ENCODE assay signal across 8 cellular contexts in genomic region chr15:84588053-84588874, GRCh38. TPM values are rescaled to one million over a fixed set of nuclear protein-coding genes. Genes with fewer than 3 reads are reported as not detected.
A peak's percentile ranks its signal among the peaks of the same experiment; 100 is the strongest.
DNase-seq lines count a peak whose midpoint lies in the region; FAIRE-seq and TF ChIP-seq lines count a peak whose summit lies in the region.

No MANE protein-coding gene starts in this region.

- peak; percentile 67 for DNase-seq in H54 (ENCODE audit: insufficient read length, low spot score)
- DNase-seq in RPMI7951 (ENCODE audit: low read depth) = peak; percentile 79
- peak; percentile 78 for DNase-seq in activated T-helper 1 cell treated with anti-CD3 and anti-CD28 coated beads, Interleukin-12 subunit alpha, Interleukin-12 subunit beta, Interleukin-2, Interleukin-4 antibody, amounts not matched to agents 30 ng/mL and 10 ng/mL and 1 ng/mL, durations not matched to agents 14 hours and 24 hours and 36 hours (ENCODE audit: low spot score)
- peak; percentile 55 for DNase-seq in fibroblast of the conjunctiva (ENCODE audit: low read depth)

- H3K4me1 Mint-ChIP-seq in activated T-helper 1 cell treated with anti-CD3 and anti-CD28 coated beads, Interleukin-12 subunit alpha, Interleukin-12 subunit beta, Interleukin-2, Interleukin-4 antibody, amounts not matched to agents 30 ng/mL and 10 ng/mL and 1 ng/mL, durations not matched to agents 14 hours and 24 hours and 36 hours (ENCODE audit: low read depth) = peaks cover 7% of the 10 kb centered on the region

- H2AFZ ChIP-seq in neuron (ENCODE audit: low read depth, low read length) = no peak overlapping the region

- H3K4me3 Mint-ChIP-seq in activated T-helper 1 cell treated with anti-CD3 and anti-CD28 coated beads, Interleukin-12 subunit alpha, Interleukin-12 subunit beta, Interleukin-2, Interleukin-4 antibody, amounts not matched to agents 30 ng/mL and 10 ng/mL and 1 ng/mL, durations not matched to agents 14 hours and 24 hours and 36 hours = peak overlapping the region; percentile 62

- TF ChIP-seq CTCF in DOHH2 (IDR thresholded peaks at IDR 0.05; ENCODE audit: low read depth, low read length, poor library complexity, severe bottlenecking) = peak; percentile 59
- peak; percentile 81 for TF ChIP-seq CTCF in LNCAP (IDR thresholded peaks at IDR 0.05)

- no peaks in the 10 kb centered on the region for H4K20me1 ChIP-seq in DOHH2 (ENCODE audit: control insufficient read depth, insufficient read depth, low read depth, low read length)

- no peak for TF ChIP-seq POLR2A in H54 (IDR thresholded peaks at IDR 0.05; ENCODE audit: low read depth, low read length)

- H3K36me3 Mint-ChIP-seq in activated T-helper 1 cell treated with anti-CD3 and anti-CD28 coated beads, Interleukin-12 subunit alpha, Interleukin-12 subunit beta, Interleukin-2, Interleukin-4 antibody, amounts not matched to agents 30 ng/mL and 10 ng/mL and 1 ng/mL, durations not matched to agents 14 hours and 24 hours and 36 hours (ENCODE audit: low read depth) = no peaks in the 10 kb centered on the region

- FAIRE-seq in H54 (lab: Jason Lieb, UNC) = peak; percentile 50

- H3K9ac ChIP-seq in stomach smooth muscle (ENCODE audit: low read length in 2 of 2) = peak overlapping the region in 1 of 2 donors; percentile 50

- peaks cover 7% of the 10 kb centered on the region for H3K4me1 ChIP-seq in DOHH2 (ENCODE audit: control insufficient read depth, low read length)
- peaks cover 19% of the 10 kb centered on the region for H3K4me1 ChIP-seq in neuron (ENCODE audit: insufficient read depth, low read length)
- peaks cover 3% of the 10 kb centered on the region for H3K4me1 ChIP-seq in stomach smooth muscle (ENCODE audit: control insufficient read depth, insufficient read depth, low read length)

- no peak overlapping the region for H3K27ac ChIP-seq in DOHH2 (ENCODE audit: low read depth, low read length)
- no peak overlapping the region for H3K27ac ChIP-seq in stomach smooth muscle (ENCODE audit: low read length)

- H3K9me3 Mint-ChIP-seq in activated T-helper 1 cell treated with anti-CD3 and anti-CD28 coated beads, Interleukin-12 subunit alpha, Interleukin-12 subunit beta, Interleukin-2, Interleukin-4 antibody, amounts not matched to agents 30 ng/mL and 10 ng/mL and 1 ng/mL, durations not matched to agents 14 hours and 24 hours and 36 hours = no peaks in the 10 kb centered on the region

- H3K36me3 ChIP-seq in DOHH2 (ENCODE audit: control insufficient read depth, low read length) = no peaks in the 10 kb centered on the region
- H3K36me3 ChIP-seq in neuron (ENCODE audit: insufficient read depth, low read length) = no peaks in the 10 kb centered on the region
- H3K36me3 ChIP-seq in stomach smooth muscle (ENCODE audit: control insufficient read depth in 2 of 2, insufficient read depth in 2 of 2, low read length in 2 of 2) = no peaks in the 10 kb centered on the region

- no peaks in the 10 kb centered on the region for H3K9me2 ChIP-seq in DOHH2 (replicated peaks; ENCODE audit: control insufficient read depth, low read length)

- intact Hi-C loops in activated T-helper 1 cell treated with anti-CD3 and anti-CD28 coated beads, Interleukin-12 subunit alpha, Interleukin-12 subunit beta, Interleukin-2, Interleukin-4 antibody, amounts not matched to agents 30 ng/mL and 10 ng/mL and 1 ng/mL, durations not matched to agents 14 hours and 24 hours and 36 hours (cut with micrococcal nuclease) = loop anchor here (1.0 to 10.0 kb wide), 8 partner anchors 10 to 577 kb away; partner anchors contain the start of gene WDR73

- peaks cover 21% of the 10 kb centered on the region for H3K27me3 Mint-ChIP-seq in activated T-helper 1 cell treated with anti-CD3 and anti-CD28 coated beads, Interleukin-12 subunit alpha, Interleukin-12 subunit beta, Interleukin-2, Interleukin-4 antibody, amounts not matched to agents 30 ng/mL and 10 ng/mL and 1 ng/mL, durations not matched to agents 14 hours and 24 hours and 36 hours (ENCODE audit: insufficient read depth)

- H3K79me2 ChIP-seq in DOHH2 (ENCODE audit: control insufficient read depth, low read length) = no peaks in the 10 kb centered on the region

- H3K4me3 ChIP-seq in DOHH2 (ENCODE audit: low read length) (peak overlapping the region; percentile 39; the same call in 1 of the 2 replicates), neuron (ENCODE audit: low read length) (peak overlapping the region; percentile 21), stomach smooth muscle (ENCODE audit: low read length in 2 of 2) (peak overlapping the region; percentile 50 to 62)

- H3K27ac Mint-ChIP-seq in activated T-helper 1 cell treated with anti-CD3 and anti-CD28 coated beads, Interleukin-12 subunit alpha, Interleukin-12 subunit beta, Interleukin-2, Interleukin-4 antibody, amounts not matched to agents 30 ng/mL and 10 ng/mL and 1 ng/mL, durations not matched to agents 14 hours and 24 hours and 36 hours = no peak overlapping the region

- H3F3A ChIP-seq in DOHH2 (ENCODE audit: control insufficient read depth, insufficient read depth) = no peaks in the 10 kb centered on the region

- H3K27me3 ChIP-seq in DOHH2 (ENCODE audit: control insufficient read depth, low read length) (peaks cover 10% of the 10 kb centered on the region; the same call in 1 of the 2 replicates), neuron (ENCODE audit: insufficient read depth, low read length) (no peaks in the 10 kb centered on the region), stomach smooth muscle (ENCODE audit: control insufficient read depth in 1 of 2, insufficient read depth in 2 of 2, low read length in 2 of 2) (no peaks in the 10 kb centered on the region)

- H3K9me3 ChIP-seq in DOHH2 (ENCODE audit: control insufficient read depth, insufficient read depth, low read length) = no peaks in the 10 kb centered on the region
- H3K9me3 ChIP-seq in neuron (ENCODE audit: low read length) = no peaks in the 10 kb centered on the region
- no peaks in the 10 kb centered on the region for H3K9me3 ChIP-seq in stomach smooth muscle (ENCODE audit: control insufficient read depth in 2 of 2, low read length in 2 of 2)

- H3K4me2 ChIP-seq in DOHH2 (ENCODE audit: low read length) = peak overlapping the region; percentile 69

RNA-seq across cellular contexts. Expression of gene ZSCAN2, which starts 12.5 kb away (rescaled TPM):
- total RNA-seq in RPMI7951 (2014; rRNA removed; shearing (Covaris generic)) = 7.8 and 15.5 TPM in 2 replicates
- 6.5 and 7.0 TPM in 2 replicates for total RNA-seq in activated T-helper 1 cell treated with anti-CD3 and anti-CD28 coated beads, Interleukin-12 subunit alpha, Interleukin-12 subunit beta, Interleukin-2, Interleukin-4 antibody, amounts not matched to agents 30 ng/mL and 10 ng/mL and 1 ng/mL, durations not matched to agents 14 hours and 24 hours and 36 hours
